ENCODE assay signal across 8 cellular contexts in genomic region chr19:19515764-19516519, GRCh38. TPM values are rescaled to one million over a fixed set of nuclear protein-coding genes. Genes with fewer than 3 reads are reported as not detected.
DNase-seq lines count a peak whose midpoint lies in the region; ATAC-seq and TF ChIP-seq lines count a peak whose summit lies in the region.

NDUFA13 (plus strand) TSS chr19:19516225; CDS start chr19:19516239, 14 bp downstream.

- no peak for TF ChIP-seq CTCF in uterus (IDR thresholded peaks at IDR 0.05)

- intact Hi-C loops in T-helper 2 cell treated with Interferon-gamma antibody and Interleukin-4, amounts not matched to agents 100 ng/mL and 5 ng/mL, for 36 hours (cut with micrococcal nuclease): loop anchor here (1.0 kb wide), 2 partner anchors 27 to 196 kb away; partner anchors contain the start of genes MAU2 and SUGP1
- intact Hi-C loops in uterus (cut with DNase I; ENCODE audit: low total_unique reads): no loop called here

- TF ChIP-seq POLR2A in uterus (IDR thresholded peaks at IDR 0.05): peak; percentile 27 to 68

- peak; percentile 92 for ATAC-seq in GM18502 (IDR thresholded peaks at IDR 0.05; ENCODE audit: poor library complexity, unreplicated experiment)
- ATAC-seq in HG02970 (IDR thresholded peaks at IDR 0.05; ENCODE audit: low FRiP score, unreplicated experiment): peak; percentile 90

- no peaks in the 10 kb centered on the region for H3K36me3 ChIP-seq in uterus

- H3K4me1 ChIP-seq in uterus: peaks cover 0 to 6% of the 10 kb centered on the region in 2 donors

- H3K4me3 ChIP-seq in uterus: peak within 1 kb of the TSS; percentile 64 to 83

- DNase-seq in NCI-H1930 (lab: John Stamatoyannopoulos, UW) (peak; percentile 59 to 81), anterior cingulate cortex (lab: John Stamatoyannopoulos, UW) (peak in 57 of 58 donors; percentile 45 to 94 (median 84)), hepatic stellate cell (ENCODE audit: low spot score) (peak; percentile 94), putamen (ENCODE audit: low spot score) (peak; percentile 90), uterus (peak; percentile 91 to 96)

- H3K27ac ChIP-seq in uterus: peak within 1 kb of the TSS; percentile 77 to 80

- no peaks in the 10 kb centered on the region for H3K27me3 ChIP-seq in uterus

- no peaks in the 10 kb centered on the region for H3K9me3 ChIP-seq in uterus

RNA-seq across cellular contexts. Expression of gene NDUFA13, which starts in this region (rescaled TPM):
- total RNA-seq in T-helper 2 cell treated with Interferon-gamma antibody and Interleukin-4, amounts not matched to agents 100 ng/mL and 5 ng/mL, for 36 hours: 369 and 391 TPM in 2 replicates
- total RNA-seq in uterus: 100 to 1,000 TPM in 1 of 4 donors, 10 to 100 TPM in 3; 28.6 to 204 (median 60.9) TPM

Comparison
In these comparisons a context has a peak if more than half of its experiments do, and no peak if none do; other contexts are left out.
1. Peak in every context shown above with its lines: DNase-seq, ATAC-seq, H3K4me3 ChIP-seq and H3K27ac ChIP-seq.